ENCODE assay signal across 10 cellular contexts in genomic region chr19:19388568-19389555, GRCh38. TPM values are rescaled to one million over a fixed set of nuclear protein-coding genes. Genes with fewer than 3 reads are reported as not detected.
A peak's percentile ranks its signal among the peaks of the same experiment; 100 is the strongest.
DNase-seq lines count a peak whose midpoint lies in the region; ATAC-seq and TF ChIP-seq lines count a peak whose summit lies in the region.
"Had no signal": no experiment of that assay in that cellular context is flagged by ENCODE, and none has a peak within 500 bp of the region (broad histone marks: within the 10 kb centered on the region; RNA-seq: fewer than 3 reads in every experiment).

No MANE protein-coding gene starts in this region.

- TF ChIP-seq CTCF in ascending aorta (IDR thresholded peaks at IDR 0.05) (no peak), lung (IDR thresholded peaks at IDR 0.05; ENCODE audit: control extremely low read depth, extremely low read depth) (no peak), tibial nerve (IDR thresholded peaks at IDR 0.05) (no peak)

- H3K4me1 ChIP-seq in ascending aorta, result peaks cover 13 to 45% of the 10 kb centered on the region in 2 donors
- peaks cover 7 to 12% of the 10 kb centered on the region in 2 donors for H3K4me1 ChIP-seq in lung (ENCODE audit: control insufficient read depth in 2 of 2, insufficient read depth in 2 of 2, low read length in 2 of 2)
- H3K4me1 ChIP-seq in tibial nerve, result peaks cover 0 to 59% (median 24%) of the 10 kb centered on the region in 4 donors

- H3K27ac ChIP-seq in ascending aorta, result peak overlapping the region; percentile 83 to 92
- H3K27ac ChIP-seq in lung (ENCODE audit: low read depth in 1 of 2, low read length in 1 of 2), result peak overlapping the region; percentile 34 to 66
- H3K27ac ChIP-seq in tibial nerve, result peak overlapping the region in 3 of 4 donors; percentile 38 to 69 (median 45)

- H3K36me3 ChIP-seq in ascending aorta, result no peaks in the 10 kb centered on the region
- peaks cover 0 to 1% of the 10 kb centered on the region in 2 donors for H3K36me3 ChIP-seq in lung (ENCODE audit: control insufficient read depth in 2 of 2, insufficient read depth in 2 of 2, low read length in 2 of 2)
- H3K36me3 ChIP-seq in tibial nerve, result no peaks in the 10 kb centered on the region

- WGBS in lung, 2 donors, result 47 to 58% methylated on average over 13 of the region's 13 CpGs
- 34 to 36% methylated on average over 13 of the region's 13 CpGs for WGBS in tibial nerve, 2 donors

- peaks cover 66% of the 10 kb centered on the region for H3K4me1 Mint-ChIP-seq in activated T-cell treated with anti-CD3 and anti-CD28 coated beads, Interleukin-2, amount 50 U/mL, for 72 hours (ENCODE audit: low read depth)

- peak overlapping the region; percentile 95 to 99 for H3K4me3 Mint-ChIP-seq in activated T-cell treated with anti-CD3 and anti-CD28 coated beads, Interleukin-2, amount 50 U/mL, for 72 hours

- no peaks in the 10 kb centered on the region for H3K27me3 Mint-ChIP-seq in activated T-cell treated with anti-CD3 and anti-CD28 coated beads, Interleukin-2, amount 50 U/mL, for 72 hours (ENCODE audit: low read depth)

- intact Hi-C loops in ascending aorta (cut with DNase I), result no loop called here

- no peak for TF ChIP-seq POLR2A in tibial nerve (IDR thresholded peaks at IDR 0.05)

- H3K4me3 ChIP-seq in ascending aorta (peak overlapping the region in 1 of 2 donors; percentile 14), lung (no peak overlapping the region), tibial nerve (no peak overlapping the region)

- H3K27ac Mint-ChIP-seq in activated T-cell treated with anti-CD3 and anti-CD28 coated beads, Interleukin-2, amount 50 U/mL, for 72 hours, result peak overlapping the region; percentile 95

- H3K27me3 ChIP-seq in ascending aorta (no peaks in the 10 kb centered on the region), lung (ENCODE audit: control insufficient read depth, insufficient read depth) (no peaks in the 10 kb centered on the region), tibial nerve (no peaks in the 10 kb centered on the region)

- H3K9me3 ChIP-seq in ascending aorta (no peaks in the 10 kb centered on the region), lung (ENCODE audit: control insufficient read depth in 2 of 2, insufficient read depth in 1 of 2, low read length in 1 of 2) (no peaks in the 10 kb centered on the region), tibial nerve (no peaks in the 10 kb centered on the region)

- ATAC-seq in activated T-cell treated with anti-CD3 and anti-CD28 coated beads, Interleukin-2, amount 50 U/mL, for 72 hours (replicated peaks in 1 of 2), result no peak
- ATAC-seq in lung (ENCODE audit: insufficient read depth, low FRiP score), result no peak
- no peak for ATAC-seq in HG02840 (IDR thresholded peaks at IDR 0.05; ENCODE audit: low FRiP score, unreplicated experiment)

- TF ChIP-seq EP300 in tibial nerve (IDR thresholded peaks at IDR 0.05), result no peak

- H3K9me3 Mint-ChIP-seq in activated T-cell treated with anti-CD3 and anti-CD28 coated beads, Interleukin-2, amount 50 U/mL, for 72 hours, result no peaks in the 10 kb centered on the region

- H3K36me3 Mint-ChIP-seq in activated T-cell treated with anti-CD3 and anti-CD28 coated beads, Interleukin-2, amount 50 U/mL, for 72 hours (ENCODE audit: insufficient read depth in 2 of 2), result peaks cover 0 to 6% of the 10 kb centered on the region in 2 donors

- no peak for DNase-seq in activated T-cell treated with anti-CD3 and anti-CD28 coated beads, Interleukin-2, amount 50 U/mL, for 72 hours
- no peak for DNase-seq in activated T-cell treated with anti-CD3 and anti-CD28 coated beads for 4 hours
- no peak for DNase-seq in ascending aorta (ENCODE audit: low spot score in 2 of 2)
- DNase-seq in lung (ENCODE audit: low spot score), result no peak
- DNase-seq in tibial nerve (ENCODE audit: low spot score in 2 of 2), result no peak
- DNase-seq in KG1 (lab: John Stamatoyannopoulos, UW), result no peak
- DNase-seq in DMS79 treated with DMSO at 0.1 percent for 48 hours (lab: John Stamatoyannopoulos, UW), result no peak
- DNase-seq: NCI-H146; stimulated activated CD8-positive, alpha-beta memory T cell treated with anti-CD3 and anti-CD28 coated beads, Interleukin-4, amount 100 ng/mL, for 48 hours had no signal

RNA-seq across cellular contexts. Expression of gene GATAD2A, which starts 16.6 kb away (rescaled TPM):
- total RNA-seq in activated T-cell treated with anti-CD3 and anti-CD28 coated beads, Interleukin-2, amount 50 U/mL, for 72 hours, result 100 to 1,000 TPM; 100 to 126 TPM
- total RNA-seq in ascending aorta (63.3 TPM), lung (10 to 100 TPM; 38.6 to 93.7 TPM), tibial nerve (10 to 100 TPM; 34.1 to 69.6 (median 36.8) TPM)
- polyA plus RNA-seq in lung, result 10 to 100 TPM; 30.6 to 36.2 TPM
